In genomic region chr14:99603965-99604765, GRCh38 we compare ENCODE assay signal across 1 cellular context.
TF ChIP-seq lines count a peak whose summit lies in the region.

Gene CCDC85C, minus strand, starts transcription at chr14:99604207. Its CDS starts 248 bp downstream, at chr14:99603959.

TF ChIP-seq in H1, 55 proteins besides CTCF, POLR2A, EP300 and RAD21:
- TF ChIP-seq EGR1 (IDR thresholded peaks at IDR 0.05; ENCODE audit: borderline replicate concordance, low read depth, low read length) = peak; percentile 44; the same call in 1 of the 2 replicates
- peak; percentile 71; the same call in 1 of the 2 replicates for TF ChIP-seq CHD2 (IDR thresholded peaks at IDR 0.05; ENCODE audit: low read length)
- TF ChIP-seq CEBPB (IDR thresholded peaks at IDR 0.05; ENCODE audit: low read depth, low read length) = no peak
- TF ChIP-seq BACH1 (IDR thresholded peaks at IDR 0.05; ENCODE audit: low read length) = no peak
- TF ChIP-seq KDM5A (IDR thresholded peaks at IDR 0.05; ENCODE audit: low read length) = no peak
- no peak for TF ChIP-seq USF2 (IDR thresholded peaks at IDR 0.05; ENCODE audit: low read length)
- TF ChIP-seq MAFK (IDR thresholded peaks at IDR 0.05; ENCODE audit: low read depth, low read length) = no peak
- TF ChIP-seq RFX5 (IDR thresholded peaks at IDR 0.05; ENCODE audit: borderline replicate concordance, low read depth, low read length) = no peak
- no peak for TF ChIP-seq HDAC2 (IDR thresholded peaks at IDR 0.05; ENCODE audit: borderline replicate concordance in 1 of 2, low read depth in 2 of 2, low read length in 2 of 2)
- peak; percentile 88; the same call in 1 of the 2 replicates for TF ChIP-seq SP1 (IDR thresholded peaks at IDR 0.05; ENCODE audit: low read depth, low read length)
- no peak for TF ChIP-seq PHF8 (conservative IDR thresholded peaks at IDR 0.05; ENCODE audit: low read depth, low read length)
- TF ChIP-seq CHD1 (IDR thresholded peaks at IDR 0.05; ENCODE audit: low read depth, low read length) = peak; percentile 90
- TF ChIP-seq JUN (IDR thresholded peaks at IDR 0.05; ENCODE audit: low read depth, low read length) = no peak
- peak; percentile 94 for TF ChIP-seq JUND (IDR thresholded peaks at IDR 0.05; ENCODE audit: low read length)
- peak; percentile 55 for TF ChIP-seq SP2 (IDR thresholded peaks at IDR 0.05; ENCODE audit: low read length)
- peak; percentile 20; the same call in 1 of the 2 replicates for TF ChIP-seq SIX5 (IDR thresholded peaks at IDR 0.05; ENCODE audit: low read depth, low read length)
- peak; percentile 60; the same call in 1 of the 2 replicates for TF ChIP-seq TAF1 (IDR thresholded peaks at IDR 0.05; ENCODE audit: low read depth, low read length)
- no peak for TF ChIP-seq KDM4A (IDR thresholded peaks at IDR 0.05; ENCODE audit: low read depth, low read length, severe bottlenecking)
